ENCODE assay signal across 9 cellular contexts in genomic region chr11:6610591-6610990, GRCh38. TPM values are rescaled to one million over a fixed set of nuclear protein-coding genes. Genes with fewer than 3 reads are reported as not detected.
DNase-seq lines count a peak whose midpoint lies in the region; ATAC-seq, FAIRE-seq and TF ChIP-seq lines count a peak whose summit lies in the region.
"Had no signal": no experiment of that assay in that cellular context is flagged by ENCODE, and none has a peak within 500 bp of the region (broad histone marks: within the 10 kb centered on the region; RNA-seq: fewer than 3 reads in every experiment).

No MANE protein-coding gene starts in this region.

- H3K4me1 ChIP-seq in astrocyte (ENCODE audit: insufficient read depth, low read length) (peaks cover 53% of the 10 kb centered on the region), testis (peaks cover 31% of the 10 kb centered on the region)

- no peak for DNase-seq in activated naive CD4-positive, alpha-beta T cell treated with anti-CD3 and anti-CD28 coated beads for 36 hours
- no peak for DNase-seq in activated naive CD4-positive, alpha-beta T cell treated with anti-CD3 and anti-CD28 coated beads, Interleukin-2, amount 50 U/mL, for 16 hours
- DNase-seq in astrocyte (ENCODE audit: low read depth) (no peak), memory B cell (ENCODE audit: low spot score in 2 of 2) (no peak), type B pancreatic cell (ENCODE audit: extremely low spot score, unreplicated experiment) (no peak), testis (no peak), NCI-H187 (lab: John Stamatoyannopoulos, UW) (no peak), caudate nucleus (lab: John Stamatoyannopoulos, UW) (no peak)

- no peaks in the 10 kb centered on the region for H3K27me3 Mint-ChIP-seq in activated naive CD4-positive, alpha-beta T cell treated with anti-CD3 and anti-CD28 coated beads for 36 hours (ENCODE audit: low read depth)
- H3K27me3 Mint-ChIP-seq in astrocyte (ENCODE audit: low read depth, unreplicated experiment) (no peaks in the 10 kb centered on the region), memory B cell (no peaks in the 10 kb centered on the region), type B pancreatic cell (no peaks in the 10 kb centered on the region)

- no peaks in the 10 kb centered on the region for H3K9me3 ChIP-seq in astrocyte (ENCODE audit: insufficient read depth, low read depth, low read length)
- no peaks in the 10 kb centered on the region for H3K9me3 ChIP-seq in testis

- CTCF ChIA-PET in activated naive CD4-positive, alpha-beta T cell treated with anti-CD3 and anti-CD28 coated beads for 36 hours (lab: Charles Lee) = interaction anchor here (1.0 to 3.5 kb wide), 2 partner anchors 72 to 135 kb away, joined by 3 to 20 read pairs; partner anchors contain the start of gene MRPL17

- peaks cover 36% of the 10 kb centered on the region for H3K36me3 Mint-ChIP-seq in activated naive CD4-positive, alpha-beta T cell treated with anti-CD3 and anti-CD28 coated beads for 36 hours (ENCODE audit: low read depth)
- H3K36me3 Mint-ChIP-seq in astrocyte (ENCODE audit: low read depth, unreplicated experiment) (peaks cover 26% of the 10 kb centered on the region), memory B cell (peaks cover 29% of the 10 kb centered on the region), type B pancreatic cell (peaks cover 18% of the 10 kb centered on the region)

- no peaks in the 10 kb centered on the region for H3K9me3 Mint-ChIP-seq in activated naive CD4-positive, alpha-beta T cell treated with anti-CD3 and anti-CD28 coated beads for 36 hours
- H3K9me3 Mint-ChIP-seq in astrocyte (ENCODE audit: unreplicated experiment) (no peaks in the 10 kb centered on the region), memory B cell (no peaks in the 10 kb centered on the region), type B pancreatic cell (no peaks in the 10 kb centered on the region)

- no peak for FAIRE-seq in astrocyte (lab: Jason Lieb, UNC)
- FAIRE-seq: bronchial epithelial cell had no signal

- H3K27me3 ChIP-seq in astrocyte (ENCODE audit: insufficient read depth, low read length) = no peaks in the 10 kb centered on the region
- no peaks in the 10 kb centered on the region for H3K27me3 ChIP-seq in testis

- H3K4me3 ChIP-seq in astrocyte (ENCODE audit: insufficient read depth, low read depth, low read length) (no peak overlapping the region), testis (no peak overlapping the region)

- peaks cover 62% of the 10 kb centered on the region for H3K79me2 ChIP-seq in astrocyte (ENCODE audit: insufficient read depth, low read length)

- H3K4me1 Mint-ChIP-seq in activated naive CD4-positive, alpha-beta T cell treated with anti-CD3 and anti-CD28 coated beads for 36 hours (ENCODE audit: low read depth) = peaks cover 39% of the 10 kb centered on the region
- H3K4me1 Mint-ChIP-seq in astrocyte (ENCODE audit: low read depth, unreplicated experiment) (peaks cover 38% of the 10 kb centered on the region), memory B cell (peaks cover 27% of the 10 kb centered on the region), type B pancreatic cell (ENCODE audit: unreplicated experiment) (peaks cover 25% of the 10 kb centered on the region)

- H3K36me3 ChIP-seq in astrocyte (ENCODE audit: insufficient read depth, low read length) (peaks cover 38% of the 10 kb centered on the region), testis (ENCODE audit: low read depth, missing control alignments) (no peaks in the 10 kb centered on the region)

- peaks cover 13% of the 10 kb centered on the region for H4K20me1 ChIP-seq in astrocyte (ENCODE audit: insufficient read depth, low read length)

- H3K27ac Mint-ChIP-seq in activated naive CD4-positive, alpha-beta T cell treated with anti-CD3 and anti-CD28 coated beads for 36 hours = peak overlapping the region; percentile 90
- H3K27ac Mint-ChIP-seq in astrocyte (ENCODE audit: unreplicated experiment) = peak overlapping the region; percentile 75
- H3K27ac Mint-ChIP-seq in memory B cell = no peak overlapping the region
- H3K27ac Mint-ChIP-seq in type B pancreatic cell = peak overlapping the region; percentile 95

- peak overlapping the region; percentile 84 for H3K9ac ChIP-seq in astrocyte (ENCODE audit: low read length)

- H3K27ac ChIP-seq in astrocyte (ENCODE audit: low read depth, low read length) (peak overlapping the region; percentile 84), testis (no peak overlapping the region), caudate nucleus (ENCODE audit: low read depth, low read length) (no peak overlapping the region)

- TF ChIP-seq CTCF in astrocyte (IDR thresholded peaks at IDR 0.05; ENCODE audit: insufficient read depth, low read depth, low read length) (no peak), type B pancreatic cell (conservative IDR thresholded peaks at IDR 0.05) (no peak), testis (IDR thresholded peaks at IDR 0.05) (no peak)

- ATAC-seq in memory B cell (ENCODE audit: low read depth) = no peak

- H3K4me2 ChIP-seq in astrocyte (ENCODE audit: low read length) = peak overlapping the region; percentile 89

- intact Hi-C loops in activated naive CD4-positive, alpha-beta T cell treated with anti-CD3 and anti-CD28 coated beads for 36 hours (cut with micrococcal nuclease) = no loop called here
- intact Hi-C loops in testis (cut with DNase I; ENCODE audit: low total_unique reads) = no loop called here

- peak overlapping the region; percentile 87 for H3K4me3 Mint-ChIP-seq in activated naive CD4-positive, alpha-beta T cell treated with anti-CD3 and anti-CD28 coated beads for 36 hours
- H3K4me3 Mint-ChIP-seq in astrocyte (ENCODE audit: unreplicated experiment) (peak overlapping the region; percentile 90), memory B cell (peak overlapping the region; percentile 90), type B pancreatic cell (peak overlapping the region; percentile 91)

- no peak for TF ChIP-seq POLR2A in testis (IDR thresholded peaks at IDR 0.05)

- WGBS in testis, 2 donors = 75 to 85% methylated on average over 3 to 6 of the region's 6 CpGs

- H2AFZ ChIP-seq in astrocyte (ENCODE audit: low read depth, low read length) = no peak overlapping the region

RNA-seq across cellular contexts. Expression of gene TAF10, which starts 1.4 kb away (rescaled TPM):
- 100 to 1,000 TPM; 151 to 156 TPM for total RNA-seq in activated naive CD4-positive, alpha-beta T cell treated with anti-CD3 and anti-CD28 coated beads for 36 hours
- total RNA-seq in astrocyte (111 and 113 TPM in 2 replicates), type B pancreatic cell (ENCODE audit: low replicate concordance) (121 and 130 TPM in 2 replicates), testis (100 to 1,000 TPM; 123 to 210 TPM)
- 389 TPM for polyA plus RNA-seq in testis (ENCODE audit: insufficient read depth, low read depth, low replicate concordance)

RNA-seq across cellular contexts. Expression of gene ILK, which starts 7.0 kb away (rescaled TPM):
- 10 to 100 TPM; 65.2 to 65.7 TPM for total RNA-seq in activated naive CD4-positive, alpha-beta T cell treated with anti-CD3 and anti-CD28 coated beads for 36 hours
- total RNA-seq in astrocyte = 209 and 218 TPM in 2 replicates
- 92.7 and 135 TPM in 2 replicates for total RNA-seq in type B pancreatic cell (ENCODE audit: low replicate concordance)
- total RNA-seq in testis = 100 to 1,000 TPM in 1 of 2 donors, 10 to 100 TPM in 1; 79.1 to 109 TPM
- polyA plus RNA-seq in testis (ENCODE audit: insufficient read depth, low read depth, low replicate concordance) = 122 TPM

RNA-seq across cellular contexts. Expression of gene RRP8, which starts 7.2 kb away (rescaled TPM):
- total RNA-seq in activated naive CD4-positive, alpha-beta T cell treated with anti-CD3 and anti-CD28 coated beads for 36 hours = 10 to 100 TPM; 31.9 to 33.5 TPM
- total RNA-seq in astrocyte (23.9 and 25.8 TPM in 2 replicates), type B pancreatic cell (ENCODE audit: low replicate concordance) (19.7 and 23.5 TPM in 2 replicates), testis (10 to 100 TPM; 17.5 to 18.5 TPM)
- polyA plus RNA-seq in testis (ENCODE audit: insufficient read depth, low read depth, low replicate concordance) = 29.6 TPM

RNA-seq across cellular contexts. Expression of gene TPP1, which starts 8.6 kb away (rescaled TPM):
- 10 to 100 TPM; 25.7 to 28.5 TPM for total RNA-seq in activated naive CD4-positive, alpha-beta T cell treated with anti-CD3 and anti-CD28 coated beads for 36 hours
- total RNA-seq in astrocyte (43.4 and 58.3 TPM in 2 replicates), type B pancreatic cell (ENCODE audit: low replicate concordance) (72.8 and 97.8 TPM in 2 replicates), testis (100 to 1,000 TPM; 134 to 151 TPM)
- 60.9 TPM for polyA plus RNA-seq in testis (ENCODE audit: insufficient read depth, low read depth, low replicate concordance)

RNA-seq across cellular contexts. Expression of gene DCHS1, which starts 45.0 kb away (rescaled TPM):
- under 1 TPM; 0.79 to 0.88 TPM for total RNA-seq in activated naive CD4-positive, alpha-beta T cell treated with anti-CD3 and anti-CD28 coated beads for 36 hours
- total RNA-seq in astrocyte (7.7 and 8.4 TPM in 2 replicates), type B pancreatic cell (ENCODE audit: low replicate concordance) (3.9 and 54.9 TPM in 2 replicates), testis (1 to 10 TPM; 7.1 to 8.8 TPM)
- polyA plus RNA-seq in testis (ENCODE audit: insufficient read depth, low read depth, low replicate concordance) = 14.2 TPM
